In genomic region chr2:39545957-39546356, GRCh38 we compare ENCODE assay signal across 30 cellular contexts.
"Had no signal": no experiment of that assay in that cellular context is flagged by ENCODE, and none has a peak within 500 bp of the region (broad histone marks: within the 10 kb centered on the region; RNA-seq: fewer than 3 reads in every experiment).

No MANE protein-coding gene starts in this region.

- H3K9me3 ChIP-seq: left lung, lower lobe of right lung, thyroid gland, upper lobe of right lung had no signal

- H3K4me3 ChIP-seq: heart right ventricle, left lung, lower lobe of right lung, skin epidermis, thyroid gland, upper lobe of right lung had no signal

- H3K27me3 Mint-ChIP-seq: stimulated activated naive CD8-positive, alpha-beta T cell treated with anti-CD3 and anti-CD28 coated beads, Interleukin-15, amount 100 ng/mL, for 72 hours had no signal

- H3K4me1 Mint-ChIP-seq: activated CD4-positive, alpha-beta memory T cell treated with anti-CD3 and anti-CD28 coated beads, Interleukin-2, amount 10 ng/mL, durations not matched to agents 7 days and 5 days; activated CD4-positive, alpha-beta T cell treated with anti-CD3 and anti-CD28 coated beads, Interleukin-2, amount 10 ng/mL, durations not matched to agents 7 days and 5 days; activated naive CD4-positive, alpha-beta T cell treated with anti-CD3 and anti-CD28 coated beads, Interleukin-2, amount 10 ng/mL, durations not matched to agents 7 days and 5 days; activated naive CD8-positive, alpha-beta T cell treated with anti-CD3 and anti-CD28 coated beads, Interleukin-2, amount 10 ng/mL, durations not matched to agents 7 days and 5 days; nephron; stimulated activated memory B cell treated with anti-CD40 and anti-IgM and Interleukin-4, amounts not matched to agents 10 μg/mL and 1 μg/mL and 100 μg/mL, for 72 hours had no signal

- FAIRE-seq: astrocyte had no signal

- H3K4me1 ChIP-seq: left lung, lower lobe of right lung, upper lobe of right lung had no signal

- ATAC-seq: effector memory CD8-positive, alpha-beta T cell; esophagus mucosa; heart right ventricle; left lung; lower lobe of right lung; sciatic nerve; stimulated activated memory B cell treated with anti-CD40 and anti-IgM and Interleukin-4, amounts not matched to agents 10 μg/mL and 1 μg/mL and 100 μg/mL, for 72 hours; stimulated activated naive CD8-positive, alpha-beta T cell treated with anti-CD3 and anti-CD28 coated beads, Interleukin-15, amount 100 ng/mL, for 72 hours; upper lobe of right lung had no signal

- H3K9me3 Mint-ChIP-seq: activated CD4-positive, alpha-beta memory T cell treated with anti-CD3 and anti-CD28 coated beads, Interleukin-2, amount 10 ng/mL, durations not matched to agents 7 days and 5 days; activated CD4-positive, alpha-beta T cell treated with anti-CD3 and anti-CD28 coated beads, Interleukin-2, amount 10 ng/mL, durations not matched to agents 7 days and 5 days; activated naive CD4-positive, alpha-beta T cell treated with anti-CD3 and anti-CD28 coated beads, Interleukin-2, amount 10 ng/mL, durations not matched to agents 7 days and 5 days; activated naive CD8-positive, alpha-beta T cell treated with anti-CD3 and anti-CD28 coated beads, Interleukin-2, amount 10 ng/mL, durations not matched to agents 7 days and 5 days; activated T-cell treated with anti-CD3 and anti-CD28 coated beads, Interleukin-2, amount 50 U/mL, for 24 hours; effector memory CD8-positive, alpha-beta T cell; nephron; stimulated activated memory B cell treated with anti-CD40 and anti-IgM and Interleukin-4, amounts not matched to agents 10 μg/mL and 1 μg/mL and 100 μg/mL, for 72 hours; stimulated activated naive CD8-positive, alpha-beta T cell treated with anti-CD3 and anti-CD28 coated beads, Interleukin-15, amount 100 ng/mL, for 72 hours; T-helper 1 cell treated with Interleukin-12 subunit alpha and Interleukin-12 subunit beta and Interleukin-4 antibody, amounts not matched to agents 30 μg/mL and 1 μg/mL, for 36 hours had no signal

- H3K27ac ChIP-seq: brain microvascular endothelial cell, heart right ventricle, left lung, lower lobe of right lung, skin epidermis, thyroid gland, upper lobe of right lung had no signal

- H3K27ac Mint-ChIP-seq: activated CD4-positive, alpha-beta memory T cell treated with anti-CD3 and anti-CD28 coated beads, Interleukin-2, amount 10 ng/mL, durations not matched to agents 7 days and 5 days; activated CD4-positive, alpha-beta T cell treated with anti-CD3 and anti-CD28 coated beads, Interleukin-2, amount 10 ng/mL, durations not matched to agents 7 days and 5 days; activated naive CD4-positive, alpha-beta T cell treated with anti-CD3 and anti-CD28 coated beads, Interleukin-2, amount 10 ng/mL, durations not matched to agents 7 days and 5 days; activated naive CD8-positive, alpha-beta T cell treated with anti-CD3 and anti-CD28 coated beads, Interleukin-2, amount 10 ng/mL, durations not matched to agents 7 days and 5 days; activated T-cell treated with anti-CD3 and anti-CD28 coated beads, Interleukin-2, amount 50 U/mL, for 24 hours; effector memory CD8-positive, alpha-beta T cell; nephron; stimulated activated memory B cell treated with anti-CD40 and anti-IgM and Interleukin-4, amounts not matched to agents 10 μg/mL and 1 μg/mL and 100 μg/mL, for 72 hours; T-helper 1 cell treated with Interleukin-12 subunit alpha and Interleukin-12 subunit beta and Interleukin-4 antibody, amounts not matched to agents 30 μg/mL and 1 μg/mL, for 36 hours had no signal

- H3K4me3 Mint-ChIP-seq: activated CD4-positive, alpha-beta memory T cell treated with anti-CD3 and anti-CD28 coated beads, Interleukin-2, amount 10 ng/mL, durations not matched to agents 7 days and 5 days; activated CD4-positive, alpha-beta T cell treated with anti-CD3 and anti-CD28 coated beads, Interleukin-2, amount 10 ng/mL, durations not matched to agents 7 days and 5 days; activated naive CD4-positive, alpha-beta T cell treated with anti-CD3 and anti-CD28 coated beads, Interleukin-2, amount 10 ng/mL, durations not matched to agents 7 days and 5 days; activated naive CD8-positive, alpha-beta T cell treated with anti-CD3 and anti-CD28 coated beads, Interleukin-2, amount 10 ng/mL, durations not matched to agents 7 days and 5 days; activated T-cell treated with anti-CD3 and anti-CD28 coated beads, Interleukin-2, amount 50 U/mL, for 24 hours; effector memory CD8-positive, alpha-beta T cell; nephron; stimulated activated memory B cell treated with anti-CD40 and anti-IgM and Interleukin-4, amounts not matched to agents 10 μg/mL and 1 μg/mL and 100 μg/mL, for 72 hours; stimulated activated naive CD8-positive, alpha-beta T cell treated with anti-CD3 and anti-CD28 coated beads, Interleukin-15, amount 100 ng/mL, for 72 hours; T-helper 1 cell treated with Interleukin-12 subunit alpha and Interleukin-12 subunit beta and Interleukin-4 antibody, amounts not matched to agents 30 μg/mL and 1 μg/mL, for 36 hours had no signal

- H3K27me3 ChIP-seq: brain microvascular endothelial cell, heart right ventricle, left lung, thyroid gland, upper lobe of right lung had no signal

- DNase-seq: activated CD4-positive, alpha-beta memory T cell treated with anti-CD3 and anti-CD28 coated beads, Interleukin-2, amount 10 ng/mL, durations not matched to agents 7 days and 5 days; activated CD4-positive, alpha-beta T cell treated with anti-CD3 and anti-CD28 coated beads, Interleukin-2, amount 10 ng/mL, durations not matched to agents 7 days and 5 days; activated CD4-positive, CD25-positive, alpha-beta regulatory T cell treated with anti-CD3 and anti-CD28 coated beads, Interleukin-2, amount 50 U/mL, for 72 hours; activated CD8-positive, alpha-beta memory T cell treated with anti-CD3 and anti-CD28 coated beads, Interleukin-2, amount 50 U/mL, for 48 hours; activated gamma-delta T cell; activated naive CD4-positive, alpha-beta T cell treated with anti-CD3 and anti-CD28 coated beads, Interleukin-2, amount 10 ng/mL, durations not matched to agents 7 days and 5 days; activated naive CD8-positive, alpha-beta T cell treated with anti-CD3 and anti-CD28 coated beads, Interleukin-2, amount 10 ng/mL, durations not matched to agents 7 days and 5 days; activated T-cell treated with anti-CD3 and anti-CD28 coated beads, Interleukin-2, amount 50 U/mL, for 24 hours; brain microvascular endothelial cell; caudate nucleus; cortex of kidney; effector memory CD8-positive, alpha-beta T cell; foreskin melanocyte; heart right ventricle; kidney glomerular epithelial cell; left lung; lower lobe of right lung; posterior cingulate gyrus; stimulated activated CD4-positive, alpha-beta T cell treated with anti-CD3 and anti-CD28 coated beads, Interleukin-4, amount 100 ng/mL, for 24 hours; stimulated activated naive CD8-positive, alpha-beta T cell treated with anti-CD3 and anti-CD28 coated beads, Interleukin-15, amount 100 ng/mL, for 72 hours; T-helper 9 cell; thyroid gland; upper lobe of right lung had no signal

- H3K36me3 Mint-ChIP-seq: activated naive CD4-positive, alpha-beta T cell treated with anti-CD3 and anti-CD28 coated beads, Interleukin-2, amount 10 ng/mL, durations not matched to agents 7 days and 5 days; activated naive CD8-positive, alpha-beta T cell treated with anti-CD3 and anti-CD28 coated beads, Interleukin-2, amount 10 ng/mL, durations not matched to agents 7 days and 5 days; stimulated activated memory B cell treated with anti-CD40 and anti-IgM and Interleukin-4, amounts not matched to agents 10 μg/mL and 1 μg/mL and 100 μg/mL, for 72 hours had no signal

- H3K36me3 ChIP-seq: brain microvascular endothelial cell, heart right ventricle, left lung, lower lobe of right lung, thyroid gland, upper lobe of right lung had no signal
